In the genomic region with DNA sequence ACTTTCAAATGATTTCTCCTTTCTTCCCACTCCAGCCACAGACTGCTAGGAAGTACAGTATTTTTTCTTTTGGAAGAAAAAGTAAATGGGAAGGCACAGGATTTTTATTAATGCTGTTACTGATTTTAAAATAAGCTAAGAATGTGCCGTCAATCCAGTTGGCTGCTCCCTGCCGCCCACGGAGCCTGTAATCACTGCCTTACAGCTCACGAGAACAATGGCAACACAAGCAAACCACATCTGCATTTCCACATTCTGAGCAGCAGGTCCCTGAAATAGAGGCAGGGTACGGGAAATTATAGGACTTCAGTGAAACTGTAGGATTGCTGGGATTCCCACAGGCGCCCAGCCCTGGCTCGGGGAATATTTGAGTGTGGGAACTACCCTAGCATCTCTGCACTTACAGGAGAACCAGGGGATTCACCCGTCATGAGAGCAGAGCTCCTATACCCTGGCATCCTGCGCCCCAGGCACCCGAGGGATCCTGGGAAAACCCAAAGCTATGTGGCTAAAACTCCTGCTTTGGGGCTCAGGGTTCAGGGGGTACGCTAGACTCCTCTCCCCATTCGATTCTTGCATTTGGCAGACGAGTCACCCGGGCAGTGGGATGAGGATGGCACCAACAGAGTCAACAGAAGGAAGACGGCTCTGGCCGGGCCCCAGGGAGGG, we compare ENCODE assay signal across 1 cellular context.
TF ChIP-seq lines count a peak whose summit lies in the region.

No MANE protein-coding gene starts in this region.

TF ChIP-seq in WTC11, 78 proteins besides CTCF, POLR2A, EP300 and RAD21 (continued from another document):
- TF ChIP-seq, protein P1, sequence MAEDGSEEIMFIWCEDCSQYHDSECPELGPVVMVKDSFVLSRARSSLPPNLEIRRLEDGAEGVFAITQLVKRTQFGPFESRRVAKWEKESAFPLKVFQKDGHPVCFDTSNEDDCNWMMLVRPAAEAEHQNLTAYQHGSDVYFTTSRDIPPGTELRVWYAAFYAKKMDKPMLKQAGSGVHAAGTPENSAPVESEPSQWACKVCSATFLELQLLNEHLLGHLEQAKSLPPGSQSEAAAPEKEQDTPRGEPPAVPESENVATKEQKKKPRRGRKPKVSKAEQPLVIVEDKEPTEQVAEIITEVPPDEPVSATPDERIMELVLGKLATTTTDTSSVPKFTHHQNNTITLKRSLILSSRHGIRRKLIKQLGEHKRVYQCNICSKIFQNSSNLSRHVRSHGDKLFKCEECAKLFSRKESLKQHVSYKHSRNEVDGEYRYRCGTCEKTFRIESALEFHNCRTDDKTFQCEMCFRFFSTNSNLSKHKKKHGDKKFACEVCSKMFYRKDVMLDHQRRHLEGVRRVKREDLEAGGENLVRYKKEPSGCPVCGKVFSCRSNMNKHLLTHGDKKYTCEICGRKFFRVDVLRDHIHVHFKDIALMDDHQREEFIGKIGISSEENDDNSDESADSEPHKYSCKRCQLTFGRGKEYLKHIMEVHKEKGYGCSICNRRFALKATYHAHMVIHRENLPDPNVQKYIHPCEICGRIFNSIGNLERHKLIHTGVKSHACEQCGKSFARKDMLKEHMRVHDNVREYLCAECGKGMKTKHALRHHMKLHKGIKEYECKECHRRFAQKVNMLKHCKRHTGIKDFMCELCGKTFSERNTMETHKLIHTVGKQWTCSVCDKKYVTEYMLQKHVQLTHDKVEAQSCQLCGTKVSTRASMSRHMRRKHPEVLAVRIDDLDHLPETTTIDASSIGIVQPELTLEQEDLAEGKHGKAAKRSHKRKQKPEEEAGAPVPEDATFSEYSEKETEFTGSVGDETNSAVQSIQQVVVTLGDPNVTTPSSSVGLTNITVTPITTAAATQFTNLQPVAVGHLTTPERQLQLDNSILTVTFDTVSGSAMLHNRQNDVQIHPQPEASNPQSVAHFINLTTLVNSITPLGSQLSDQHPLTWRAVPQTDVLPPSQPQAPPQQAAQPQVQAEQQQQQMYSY (CRISPR knock-in tag; IDR thresholded peaks at IDR 0.05): no peak
- TF ChIP-seq RELA (CRISPR knock-in tag; IDR thresholded peaks at IDR 0.05; ENCODE audit: borderline replicate concordance): no peak
